9 cellular contexts compared by ENCODE assay signal in genomic region chr4:101355246-101355645, GRCh38. TPM values are rescaled to one million over a fixed set of nuclear protein-coding genes. Genes with fewer than 3 reads are reported as not detected.
A peak's percentile ranks its signal among the peaks of the same experiment; 100 is the strongest.
DNase-seq lines count a peak whose midpoint lies in the region; ATAC-seq, FAIRE-seq and TF ChIP-seq lines count a peak whose summit lies in the region.
"Had no signal": no experiment of that assay in that cellular context is flagged by ENCODE, and none has a peak within 500 bp of the region (broad histone marks: within the 10 kb centered on the region; RNA-seq: fewer than 3 reads in every experiment).

No MANE protein-coding gene starts in this region.

- H3K36me3 ChIP-seq in BLaER1 (no peaks in the 10 kb centered on the region), adrenal gland (replicated peaks in 1 of 2) (no peaks in the 10 kb centered on the region)

- H3K9me3 ChIP-seq in BLaER1 (no peaks in the 10 kb centered on the region), adrenal gland (replicated peaks in 1 of 3) (no peaks in the 10 kb centered on the region)

- no peak for TF ChIP-seq CTCF in adrenal gland (IDR thresholded peaks at IDR 0.05)

- no peak for TF ChIP-seq POLR2A in adrenal gland (IDR thresholded peaks at IDR 0.05)

- no peak overlapping the region for H3K9ac ChIP-seq in BLaER1

- no peak for DNase-seq in GM19239 (ENCODE audit: insufficient read length, low spot score)
- no peak for DNase-seq in SKM-1 treated with dmso at 0.1 percent for 144 hours (lab: John Stamatoyannopoulos, UW; ENCODE audit: unreplicated experiment)
- DNase-seq in NCI-H2171 treated with DMSO at 0.1 percent for 48 hours (lab: John Stamatoyannopoulos, UW) = no peak
- DNase-seq in adrenal gland = no peak
- DNase-seq in GOT3 (lab: John Stamatoyannopoulos, UW) = no peak
- DNase-seq: right cardiac atrium had no signal

- WGBS in adrenal gland, 4 donors = 77 to 87% (median 79%) methylated on average over 3 of the region's 3 CpGs

- FAIRE-seq in GM19239 (lab: Jason Lieb, UNC) = peak; percentile 84

- no peak overlapping the region for H3K27ac ChIP-seq in BLaER1
- H3K27ac ChIP-seq in adrenal gland = no peak overlapping the region

- intact Hi-C loops in adrenal gland (cut with DNase I) = no loop called here

- peaks cover 15% of the 10 kb centered on the region for H3K4me1 ChIP-seq in BLaER1
- peaks cover 0 to 6% of the 10 kb centered on the region in 2 donors for H3K4me1 ChIP-seq in adrenal gland (replicated peaks in 1 of 2)

- H3K4me3 ChIP-seq in BLaER1 (no peak overlapping the region), adrenal gland (no peak overlapping the region)

- peak overlapping the region; percentile 35 for H3K4me2 ChIP-seq in BLaER1

- H3K27me3 ChIP-seq in BLaER1 = no peaks in the 10 kb centered on the region
- H3K27me3 ChIP-seq in adrenal gland = no peaks in the 10 kb centered on the region

- no peaks in the 10 kb centered on the region for H4K20me1 ChIP-seq in BLaER1

- peak; percentile 98 for ATAC-seq in HG02798 (IDR thresholded peaks at IDR 0.05; ENCODE audit: poor library complexity, unreplicated experiment)
- ATAC-seq in HG03571 (IDR thresholded peaks at IDR 0.05; ENCODE audit: unreplicated experiment) = peak; percentile 92
- ATAC-seq: right cardiac atrium had no signal

RNA-seq across cellular contexts. Expression of gene PPP3CA, which starts 7.9 kb away (rescaled TPM):
- total RNA-seq in adrenal gland = 100 to 1,000 TPM in 1 of 8 donors, 10 to 100 TPM in 7; 34.0 to 138 (median 49.8) TPM
- polyA plus RNA-seq in adrenal gland = 10 to 100 TPM; 13.8 to 44.5 (median 20.8) TPM
